In genomic region chrX:23398570-23398969, GRCh38 we compare ENCODE assay signal across 3 cellular contexts.
"Had no signal": no experiment of that assay in that cellular context is flagged by ENCODE, and none has a peak within 500 bp of the region (broad histone marks: within the 10 kb centered on the region; RNA-seq: fewer than 3 reads in every experiment).

No MANE protein-coding gene starts in this region.

- H3K4me3 ChIP-seq: GM12878 had no signal

- ATAC-seq: GM12878 had no signal

- DNase-seq: GDM1, GF-D8 had no signal
